Comparison of ENCODE assay signal across 10 cellular contexts in genomic region chr4:117783716-117784115, GRCh38.
DNase-seq lines count a peak whose midpoint lies in the region; ATAC-seq and TF ChIP-seq lines count a peak whose summit lies in the region.
"Had no signal": no experiment of that assay in that cellular context is flagged by ENCODE, and none has a peak within 500 bp of the region (broad histone marks: within the 10 kb centered on the region; RNA-seq: fewer than 3 reads in every experiment).

No MANE protein-coding gene starts in this region.

- H3K9me3 ChIP-seq in adipocyte (ENCODE audit: control insufficient read depth, low read length) (no peaks in the 10 kb centered on the region), hepatocyte (ENCODE audit: low read depth) (no peaks in the 10 kb centered on the region), vagina (no peaks in the 10 kb centered on the region)
- H3K9me3 ChIP-seq: lower lobe of right lung had no signal

- no peak overlapping the region for H3K27ac ChIP-seq in hepatocyte
- H3K27ac ChIP-seq in vagina, result peak overlapping the region; percentile 33
- H3K27ac ChIP-seq: lower lobe of right lung had no signal

- H3K9me2 ChIP-seq in hepatocyte (replicated peaks; ENCODE audit: insufficient read depth), result no peaks in the 10 kb centered on the region

- no peak overlapping the region for H3K9ac ChIP-seq in adipocyte (ENCODE audit: low read length)

- TF ChIP-seq POLR2A in vagina (IDR thresholded peaks at IDR 0.05), result no peak

- DNase-seq in NK-92 treated with Interleukin-12 subunit alpha and Interleukin-12 subunit beta, amount 100 ng/mL, for 24 hours (lab: John Stamatoyannopoulos, UW), result peak; percentile 21
- no peak for DNase-seq in NK-92 (lab: John Stamatoyannopoulos, UW; ENCODE audit: unreplicated experiment)
- peak; percentile 38 for DNase-seq in adipocyte (ENCODE audit: low read depth)
- DNase-seq in hepatocyte (ENCODE audit: low spot score), result peak; percentile 8
- DNase-seq in vagina (ENCODE audit: extremely low spot score in 2 of 2), result no peak
- no peak for DNase-seq in inferior parietal cortex (ENCODE audit: extremely low spot score)
- no peak for DNase-seq in effector CD4-positive, alpha-beta T cell
- DNase-seq: lower lobe of right lung, NCI-H2029 treated with DMSO at 0.1 percent for 48 hours had no signal

- H3K4me2 ChIP-seq in hepatocyte, result no peak overlapping the region

- no peaks in the 10 kb centered on the region for H3K36me3 ChIP-seq in adipocyte (ENCODE audit: control insufficient read depth, insufficient read depth, low read length, severe bottlenecking)
- H3K36me3 ChIP-seq in hepatocyte (replicated peaks; ENCODE audit: insufficient read depth, low read depth), result no peaks in the 10 kb centered on the region
- H3K36me3 ChIP-seq in vagina, result no peaks in the 10 kb centered on the region
- H3K36me3 ChIP-seq: lower lobe of right lung had no signal

- H3K4me1 ChIP-seq in adipocyte (ENCODE audit: control insufficient read depth, insufficient read depth, low read length), result no peaks in the 10 kb centered on the region
- H3K4me1 ChIP-seq in hepatocyte (ENCODE audit: insufficient read depth), result no peaks in the 10 kb centered on the region
- no peaks in the 10 kb centered on the region for H3K4me1 ChIP-seq in vagina
- H3K4me1 ChIP-seq: lower lobe of right lung had no signal

- H4K20me1 ChIP-seq in hepatocyte (ENCODE audit: insufficient read depth, poor library complexity, severe bottlenecking), result no peaks in the 10 kb centered on the region

- WGBS in hepatocyte (ENCODE audit: low lambda C conversion rate, missing lambda C conversion rate), result 32% methylated on average over 2 of the region's 2 CpGs

- H3K27me3 ChIP-seq in adipocyte (replicated peaks; ENCODE audit: control insufficient read depth, insufficient read depth, low read length) (no peaks in the 10 kb centered on the region), hepatocyte (no peaks in the 10 kb centered on the region), vagina (no peaks in the 10 kb centered on the region)

- H3K4me3 ChIP-seq in adipocyte (ENCODE audit: low read length), result no peak overlapping the region
- H3K4me3 ChIP-seq in hepatocyte, result no peak overlapping the region
- no peak overlapping the region for H3K4me3 ChIP-seq in vagina
- H3K4me3 ChIP-seq: lower lobe of right lung had no signal

- ATAC-seq in HG03432 (IDR thresholded peaks at IDR 0.05; ENCODE audit: unreplicated experiment), result no peak
- ATAC-seq: lower lobe of right lung had no signal

- no peaks in the 10 kb centered on the region for H3K79me2 ChIP-seq in hepatocyte

- intact Hi-C loops in vagina (cut with DNase I), result no loop called here

- TF ChIP-seq CTCF in hepatocyte (IDR thresholded peaks at IDR 0.05; ENCODE audit: poor library complexity), result no peak
- no peak for TF ChIP-seq CTCF in vagina (IDR thresholded peaks at IDR 0.05)

- H2AFZ ChIP-seq in hepatocyte, result no peak overlapping the region

Comparison
In these comparisons a context has a peak if more than half of its experiments do, and no peak if none do; other contexts are left out.
1. DNase-seq: peak in NK-92 treated with Interleukin-12 subunit alpha and Interleukin-12 subunit beta, amount 100 ng/mL, for 24 hours (single experiment), adipocyte (single experiment) and hepatocyte (single experiment); none in NK-92 (single experiment), vagina (0 of 2), inferior parietal cortex (single experiment) and effector CD4-positive, alpha-beta T cell (single experiment).